ENCODE assay signal across 10 cellular contexts in genomic region chr2:181682795-181683517, GRCh38. TPM values are rescaled to one million over a fixed set of nuclear protein-coding genes. Genes with fewer than 3 reads are reported as not detected.
DNase-seq lines count a peak whose midpoint lies in the region; ATAC-seq and TF ChIP-seq lines count a peak whose summit lies in the region.
"Had no signal": no experiment of that assay in that cellular context is flagged by ENCODE, and none has a peak within 500 bp of the region (broad histone marks: within the 10 kb centered on the region; RNA-seq: fewer than 3 reads in every experiment).

No MANE protein-coding gene starts in this region.

- no peak overlapping the region for H3K4me3 ChIP-seq in CD8-positive, alpha-beta T cell (ENCODE audit: low read depth, low read length)
- H3K4me3 ChIP-seq in HUES48 (ENCODE audit: low read depth, low read length) (peak overlapping the region; percentile 44), breast epithelium (peak overlapping the region in 2 of 3 donors; percentile 18 to 56), gastroesophageal sphincter (peak overlapping the region in 1 of 2 donors; percentile 36)
- H3K4me3 ChIP-seq: mucosa of descending colon had no signal

- no peaks in the 10 kb centered on the region for H3K9me3 ChIP-seq in CD8-positive, alpha-beta T cell (ENCODE audit: low read length)
- no peaks in the 10 kb centered on the region for H3K9me3 ChIP-seq in HUES48 (ENCODE audit: control insufficient read depth, insufficient read depth, low read length)
- H3K9me3 ChIP-seq in breast epithelium = no peaks in the 10 kb centered on the region
- H3K9me3 ChIP-seq in gastroesophageal sphincter = no peaks in the 10 kb centered on the region
- H3K9me3 ChIP-seq: mucosa of descending colon had no signal

- intact Hi-C loops in CD8-positive, alpha-beta T cell (cut with DNase I, micrococcal nuclease) = no loop called here
- intact Hi-C loops in breast epithelium (cut with DNase I; ENCODE audit: low total_unique reads) = no loop called here

- H3K4me3 Mint-ChIP-seq in CD8-positive, alpha-beta T cell = peak overlapping the region; percentile 55
- peak overlapping the region; percentile 66 for H3K4me3 Mint-ChIP-seq in natural killer cell treated with Interleukin-12 subunit alpha and Interleukin-12 subunit beta and Interleukin-15 and Interleukin-18, amount 100 ng/mL, for 72 hours

- H3K9ac ChIP-seq in HUES48 (ENCODE audit: low read depth, low read length) = no peak overlapping the region

- H3K4me1 Mint-ChIP-seq in CD8-positive, alpha-beta T cell (ENCODE audit: low read depth) = peaks cover 53% of the 10 kb centered on the region
- H3K4me1 Mint-ChIP-seq in natural killer cell treated with Interleukin-12 subunit alpha and Interleukin-12 subunit beta and Interleukin-15 and Interleukin-18, amount 100 ng/mL, for 72 hours (ENCODE audit: low read depth in 2 of 2) = peaks cover 24 to 32% of the 10 kb centered on the region in 2 donors

- no peak for DNase-seq in CD8-positive, alpha-beta T cell
- DNase-seq in breast epithelium (ENCODE audit: low spot score in 2 of 2) = no peak
- no peak for DNase-seq in natural killer cell treated with Interleukin-12 subunit alpha and Interleukin-12 subunit beta and Interleukin-15 and Interleukin-18, amount 100 ng/mL, for 72 hours (ENCODE audit: low spot score)
- DNase-seq: mucosa of descending colon, PC-3 had no signal

- POLR2A ChIA-PET in CD8-positive, alpha-beta T cell (lab: Charles Lee) = no interaction called here

- no peak overlapping the region for H3K27ac Mint-ChIP-seq in CD8-positive, alpha-beta T cell
- no peak overlapping the region for H3K27ac Mint-ChIP-seq in natural killer cell treated with Interleukin-12 subunit alpha and Interleukin-12 subunit beta and Interleukin-15 and Interleukin-18, amount 100 ng/mL, for 72 hours

- TF ChIP-seq CTCF in CD8-positive, alpha-beta T cell (IDR thresholded peaks at IDR 0.05) = no peak
- TF ChIP-seq CTCF in breast epithelium (IDR thresholded peaks at IDR 0.05) (no peak), gastroesophageal sphincter (IDR thresholded peaks at IDR 0.05) (no peak)

- H3K27ac ChIP-seq in CD8-positive, alpha-beta T cell (ENCODE audit: low read depth, low read length) = no peak overlapping the region
- H3K27ac ChIP-seq in HUES48 (ENCODE audit: low read depth, low read length) (no peak overlapping the region), breast epithelium (no peak overlapping the region), gastroesophageal sphincter (no peak overlapping the region)

- H3K27me3 Mint-ChIP-seq in CD8-positive, alpha-beta T cell (ENCODE audit: low read depth) = peaks cover 84% of the 10 kb centered on the region
- H3K27me3 Mint-ChIP-seq in natural killer cell treated with Interleukin-12 subunit alpha and Interleukin-12 subunit beta and Interleukin-15 and Interleukin-18, amount 100 ng/mL, for 72 hours = peaks cover 60 to 91% of the 10 kb centered on the region in 2 donors

- H3K36me3 ChIP-seq in CD8-positive, alpha-beta T cell (ENCODE audit: insufficient read depth, low read length) = no peaks in the 10 kb centered on the region
- H3K36me3 ChIP-seq in HUES48 (ENCODE audit: control insufficient read depth, insufficient read depth, low read length) (no peaks in the 10 kb centered on the region), breast epithelium (no peaks in the 10 kb centered on the region), gastroesophageal sphincter (no peaks in the 10 kb centered on the region)

- H3K27me3 ChIP-seq in CD8-positive, alpha-beta T cell (ENCODE audit: insufficient read depth, low read length) = peaks cover 49% of the 10 kb centered on the region
- H3K27me3 ChIP-seq in HUES48 (ENCODE audit: control insufficient read depth, insufficient read depth, low read length) (peaks cover 99% of the 10 kb centered on the region), breast epithelium (peaks cover 10 to 84% of the 10 kb centered on the region in 2 donors), gastroesophageal sphincter (peaks cover 99% of the 10 kb centered on the region)

- peaks cover 3% of the 10 kb centered on the region for H3K9me3 Mint-ChIP-seq in CD8-positive, alpha-beta T cell
- H3K9me3 Mint-ChIP-seq in natural killer cell treated with Interleukin-12 subunit alpha and Interleukin-12 subunit beta and Interleukin-15 and Interleukin-18, amount 100 ng/mL, for 72 hours = peaks cover under 1% of the 10 kb centered on the region

- no peak for ATAC-seq in CD8-positive, alpha-beta T cell
- no peak for ATAC-seq in natural killer cell treated with Interleukin-12 subunit alpha and Interleukin-12 subunit beta and Interleukin-15 and Interleukin-18, amount 100 ng/mL, for 72 hours
- ATAC-seq in HG03342 (IDR thresholded peaks at IDR 0.05; ENCODE audit: unreplicated experiment) = no peak
- ATAC-seq in GM21360 (IDR thresholded peaks at IDR 0.05; ENCODE audit: unreplicated experiment) = no peak
- no peak for ATAC-seq in HG02642 (IDR thresholded peaks at IDR 0.05; ENCODE audit: poor library complexity, unreplicated experiment)
- ATAC-seq in gastroesophageal sphincter = no peak
- ATAC-seq: mucosa of descending colon, PC-3 had no signal

- WGBS in gastroesophageal sphincter (ENCODE audit: low coverage in 1 of 2), 2 donors = 0 to 3% methylated on average over 15 to 29 of the region's 42 CpGs

- H3K4me1 ChIP-seq in CD8-positive, alpha-beta T cell (ENCODE audit: insufficient read depth, low read length) = peaks cover 45% of the 10 kb centered on the region
- H3K4me1 ChIP-seq in HUES48 (ENCODE audit: control insufficient read depth, insufficient read depth, low read length) = peaks cover 57% of the 10 kb centered on the region
- H3K4me1 ChIP-seq in breast epithelium = no peaks in the 10 kb centered on the region
- H3K4me1 ChIP-seq in gastroesophageal sphincter = peaks cover 0 to 36% (median 18%) of the 10 kb centered on the region in 3 donors

- no peak for TF ChIP-seq POLR2A in breast epithelium (IDR thresholded peaks at IDR 0.05)
- TF ChIP-seq POLR2A in gastroesophageal sphincter (IDR thresholded peaks at IDR 0.05) = no peak

- no peaks in the 10 kb centered on the region for H3K36me3 Mint-ChIP-seq in CD8-positive, alpha-beta T cell
- H3K36me3 Mint-ChIP-seq in natural killer cell treated with Interleukin-12 subunit alpha and Interleukin-12 subunit beta and Interleukin-15 and Interleukin-18, amount 100 ng/mL, for 72 hours = peaks cover 15% of the 10 kb centered on the region

- CTCF ChIA-PET in CD8-positive, alpha-beta T cell (lab: Charles Lee) = no interaction called here

- no peak for TF ChIP-seq EP300 in gastroesophageal sphincter (IDR thresholded peaks at IDR 0.05)

RNA-seq across cellular contexts. Expression of gene NEUROD1, which starts 2.6 kb away (rescaled TPM):
- not detected for total RNA-seq in CD8-positive, alpha-beta T cell
- total RNA-seq in breast epithelium (not detected), gastroesophageal sphincter (not detected)
- not detected for total RNA-seq in natural killer cell treated with Interleukin-12 subunit alpha and Interleukin-12 subunit beta and Interleukin-15 and Interleukin-18, amount 100 ng/mL, for 72 hours
- total RNA-seq: PC-3 had no signal

RNA-seq across cellular contexts. Expression of gene CERKL, which starts 26.1 kb away (rescaled TPM):
- not detected for total RNA-seq in CD8-positive, alpha-beta T cell
- under 1 TPM in 2 of 3 donors, not detected in 1; 0.29 to 0.33 TPM for total RNA-seq in breast epithelium
- total RNA-seq in natural killer cell treated with Interleukin-12 subunit alpha and Interleukin-12 subunit beta and Interleukin-15 and Interleukin-18, amount 100 ng/mL, for 72 hours = not detected
- under 1 TPM in 1 of 4 donors, not detected in 3; 0.78 TPM for total RNA-seq in gastroesophageal sphincter
